ENCODE assay signal across 16 cellular contexts in the genomic region with DNA sequence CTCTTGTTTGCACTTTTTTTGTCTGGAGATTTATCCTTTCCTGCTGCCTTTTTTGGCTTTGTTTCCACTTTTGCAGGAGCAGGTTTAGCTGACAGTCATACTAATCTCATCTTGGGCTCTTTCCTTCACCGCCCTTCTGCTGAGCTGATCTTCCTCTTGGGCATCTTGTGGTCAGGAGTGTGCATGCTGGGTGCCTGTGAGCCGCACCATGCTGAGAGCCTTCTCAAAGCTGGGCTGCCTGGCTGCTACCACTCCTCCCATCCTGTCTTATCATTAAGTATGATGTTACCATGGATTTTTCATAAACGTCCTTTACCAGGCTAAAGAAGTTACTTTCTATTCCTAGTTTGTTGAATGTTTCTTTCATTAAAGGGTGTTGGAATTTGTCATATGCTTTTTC. TPM values are rescaled to one million over a fixed set of nuclear protein-coding genes. Genes with fewer than 3 reads are reported as not detected.
A peak's percentile ranks its signal among the peaks of the same experiment; 100 is the strongest.
DNase-seq lines count a peak whose midpoint lies in the region; ATAC-seq and TF ChIP-seq lines count a peak whose summit lies in the region.
"Had no signal": no experiment of that assay in that cellular context is flagged by ENCODE, and none has a peak within 500 bp of the region (broad histone marks: within the 10 kb centered on the region; RNA-seq: fewer than 3 reads in every experiment).

No MANE protein-coding gene starts in this region.

- H3K4me3 ChIP-seq in A673 (ENCODE audit: low read depth, low read length, poor library complexity, severe bottlenecking) (no peak overlapping the region), HUES64 (ENCODE audit: low read length) (no peak overlapping the region)

- H3K9ac ChIP-seq in HUES64 (ENCODE audit: low read depth, low read length) = no peak overlapping the region

- no peak overlapping the region for H3K4me3 Mint-ChIP-seq in activated T-helper 17 cell treated with anti-CD3 and anti-CD28 coated beads, Interleukin-2, amount 50 U/mL, for 72 hours
- H3K4me3 Mint-ChIP-seq: activated naive CD4-positive, alpha-beta T cell treated with anti-CD3 and anti-CD28 coated beads, Interleukin-2, amount 10 ng/mL, durations not matched to agents 7 days and 5 days; naive thymus-derived CD8-positive, alpha-beta T cell; stimulated activated naive CD8-positive, alpha-beta T cell treated with anti-CD3 and anti-CD28 coated beads, Interleukin-15, amount 100 ng/mL, for 72 hours had no signal

- POLR2A ChIA-PET in A673 (lab: Charles Lee; ENCODE audit: low non-redundant PET) (no interaction called here), GM10248 (lab: Yijun Ruan, JAX) (no interaction called here)

- CTCF ChIA-PET in A673 (lab: Charles Lee) = no interaction called here
- CTCF ChIA-PET in GM10248 (lab: Yijun Ruan, JAX) = interaction anchor here (1.2 kb wide), 1 partner anchor 30 kb away, joined by 3 read pairs; no protein-coding TSS in a partner anchor

- no peaks in the 10 kb centered on the region for H3K27me3 Mint-ChIP-seq in activated T-helper 17 cell treated with anti-CD3 and anti-CD28 coated beads, Interleukin-2, amount 50 U/mL, for 72 hours
- H3K27me3 Mint-ChIP-seq: activated naive CD4-positive, alpha-beta T cell treated with anti-CD3 and anti-CD28 coated beads, Interleukin-2, amount 10 ng/mL, durations not matched to agents 7 days and 5 days; naive thymus-derived CD8-positive, alpha-beta T cell; stimulated activated naive CD8-positive, alpha-beta T cell treated with anti-CD3 and anti-CD28 coated beads, Interleukin-15, amount 100 ng/mL, for 72 hours had no signal

- peaks cover 15% of the 10 kb centered on the region for H3K4me1 Mint-ChIP-seq in activated T-helper 17 cell treated with anti-CD3 and anti-CD28 coated beads, Interleukin-2, amount 50 U/mL, for 72 hours

- H3K36me3 ChIP-seq in A673 (ENCODE audit: insufficient read depth, low read length, poor library complexity, severe bottlenecking) (peaks cover 68% of the 10 kb centered on the region), HUES64 (ENCODE audit: insufficient read depth, low read length) (peaks cover 90% of the 10 kb centered on the region)

- no peaks in the 10 kb centered on the region for H3K9me3 Mint-ChIP-seq in activated T-helper 17 cell treated with anti-CD3 and anti-CD28 coated beads, Interleukin-2, amount 50 U/mL, for 72 hours
- H3K9me3 Mint-ChIP-seq: activated naive CD4-positive, alpha-beta T cell treated with anti-CD3 and anti-CD28 coated beads, Interleukin-2, amount 10 ng/mL, durations not matched to agents 7 days and 5 days; naive thymus-derived CD8-positive, alpha-beta T cell; stimulated activated naive CD8-positive, alpha-beta T cell treated with anti-CD3 and anti-CD28 coated beads, Interleukin-15, amount 100 ng/mL, for 72 hours had no signal

- TF ChIP-seq CTCF in A673 (conservative IDR thresholded peaks at IDR 0.05; ENCODE audit: low read depth, low read length) (no peak), GM10248 (IDR thresholded peaks at IDR 0.05; ENCODE audit: control extremely low read depth, extremely low read depth, low read depth, missing control alignments) (no peak)

- DNase-seq in A673 (ENCODE audit: low spot score) (peak; percentile 31), iPS-NIHi11 (ENCODE audit: low spot score) (peak; percentile 9), NCI-H187 treated with DMSO at 0.1 percent for 48 hours (lab: John Stamatoyannopoulos, UW) (no peak), GM10248 (ENCODE audit: extremely low spot score) (no peak), SIG-M5 (lab: John Stamatoyannopoulos, UW) (no peak)
- DNase-seq: activated naive CD4-positive, alpha-beta T cell treated with anti-CD3 and anti-CD28 coated beads, Interleukin-2, amount 10 ng/mL, durations not matched to agents 7 days and 5 days; Caco-2; left ventricle myocardium superior; naive thymus-derived CD8-positive, alpha-beta T cell; NCI-H187; NCI-H524; PC-3; stimulated activated naive CD8-positive, alpha-beta T cell treated with anti-CD3 and anti-CD28 coated beads, Interleukin-15, amount 100 ng/mL, for 72 hours had no signal

- ATAC-seq in activated T-helper 17 cell treated with anti-CD3 and anti-CD28 coated beads, Interleukin-2, amount 50 U/mL, for 72 hours (replicated peaks) = no peak
- no peak for ATAC-seq in GM18519 (IDR thresholded peaks at IDR 0.05; ENCODE audit: low FRiP score, unreplicated experiment)
- ATAC-seq: left ventricle myocardium superior; naive thymus-derived CD8-positive, alpha-beta T cell; PC-3; stimulated activated naive CD8-positive, alpha-beta T cell treated with anti-CD3 and anti-CD28 coated beads, Interleukin-15, amount 100 ng/mL, for 72 hours had no signal

- BruUV-seq in A673 (replicated peaks; lab: Mats Ljungman, UMichigan) = no TSS peak

- H3K27ac ChIP-seq in A673 (ENCODE audit: low read depth, low read length, poor library complexity, severe bottlenecking) (no peak overlapping the region), HUES64 (ENCODE audit: low read depth, low read length) (peak overlapping the region; percentile 6; the same call in 1 of the 2 replicates)

- intact Hi-C loops in A673 (cut with micrococcal nuclease; ENCODE audit: unreplicated experiment) = loop anchor here (10.0 kb wide), 1 partner anchor 53 kb away; no protein-coding TSS in a partner anchor

- H3K9me3 ChIP-seq in A673 (ENCODE audit: low read depth, low read length, poor library complexity, severe bottlenecking) = no peaks in the 10 kb centered on the region
- H3K9me3 ChIP-seq in HUES64 (ENCODE audit: insufficient read depth, low read depth, low read length) = no peaks in the 10 kb centered on the region
- H3K9me3 ChIP-seq: Caco-2 had no signal

- peak overlapping the region; percentile 2 for H3K27ac Mint-ChIP-seq in activated T-helper 17 cell treated with anti-CD3 and anti-CD28 coated beads, Interleukin-2, amount 50 U/mL, for 72 hours

- 96% methylated on average over 2 of the region's 3 CpGs for WGBS in HUES64

- H3K4me1 ChIP-seq in A673 (ENCODE audit: insufficient read depth, low read length, poor library complexity, severe bottlenecking) (no peaks in the 10 kb centered on the region), HUES64 (ENCODE audit: insufficient read depth, low read length) (no peaks in the 10 kb centered on the region)
- H3K4me1 ChIP-seq: Caco-2 had no signal

- H3K27me3 ChIP-seq in A673 (replicated peaks; ENCODE audit: insufficient read depth, low read depth, low read length, poor library complexity) (no peaks in the 10 kb centered on the region), HUES64 (ENCODE audit: insufficient read depth, low read length) (no peaks in the 10 kb centered on the region)

- H3K36me3 Mint-ChIP-seq in activated T-helper 17 cell treated with anti-CD3 and anti-CD28 coated beads, Interleukin-2, amount 50 U/mL, for 72 hours (ENCODE audit: low read depth) = peaks cover 97% of the 10 kb centered on the region

RNA-seq across cellular contexts. Expression of gene MCCC2, which starts 49.5 kb away (rescaled TPM):
- 46.7 and 54.1 TPM in 2 replicates for total RNA-seq in A673 (2021)
- 46.2 TPM for polyA plus RNA-seq in HUES64 (2013, experiment 1 of 2)
- polyA plus RNA-seq in HUES64 (2013, experiment 2 of 2) = 40.9 TPM
- 10 to 100 TPM; 41.0 to 72.5 TPM for total RNA-seq in activated T-helper 17 cell treated with anti-CD3 and anti-CD28 coated beads, Interleukin-2, amount 50 U/mL, for 72 hours

Comparison
In these comparisons a context has a peak if more than half of its experiments do, and no peak if none do; other contexts are left out.
1. DNase-seq: peak in A673 (single experiment) and iPS-NIHi11 (single experiment); none in NCI-H187 treated with DMSO at 0.1 percent for 48 hours (single experiment), GM10248 (single experiment) and SIG-M5 (single experiment).